In genomic region chr17:42833771-42834422, GRCh38 we compare ENCODE assay signal across 1 cellular context.
TF ChIP-seq lines count a peak whose summit lies in the region.

No MANE protein-coding gene starts in this region.

TF ChIP-seq in SK-N-SH, 30 proteins besides CTCF, POLR2A, EP300 and RAD21 (continued from another document):
- TF ChIP-seq NRF1 (IDR thresholded peaks at IDR 0.05; ENCODE audit: low read depth, low read length): no peak
- TF ChIP-seq JUND (IDR thresholded peaks at IDR 0.05): no peak
